14 cellular contexts compared by ENCODE assay signal in genomic region chr9:123550012-123550411, GRCh38.
DNase-seq lines count a peak whose midpoint lies in the region; ATAC-seq and TF ChIP-seq lines count a peak whose summit lies in the region.
"Had no signal": no experiment of that assay in that cellular context is flagged by ENCODE, and none has a peak within 500 bp of the region (broad histone marks: within the 10 kb centered on the region; RNA-seq: fewer than 3 reads in every experiment).

No MANE protein-coding gene starts in this region.

- no peak overlapping the region for H4K5ac ChIP-seq in mesendoderm (ENCODE audit: low read length)

- H3K4me1 ChIP-seq in HUES64 (ENCODE audit: insufficient read depth, low read length), result peaks cover 18% of the 10 kb centered on the region; the same call in 1 of the 2 replicates
- peaks cover 3% of the 10 kb centered on the region for H3K4me1 ChIP-seq in mesendoderm (ENCODE audit: control insufficient read depth, low read depth, low read length)
- H3K4me1 ChIP-seq in A673 (ENCODE audit: insufficient read depth, low read length, poor library complexity, severe bottlenecking), result no peaks in the 10 kb centered on the region

- BruUV-seq in A673 (replicated peaks; lab: Mats Ljungman, UMichigan), result no TSS peak

- H3K4me1 Mint-ChIP-seq in activated T-helper 17 cell treated with anti-CD3 and anti-CD28 coated beads, Interleukin-2, amount 50 U/mL, for 72 hours, result peaks cover 9% of the 10 kb centered on the region

- H3K27me3 ChIP-seq in HUES64 (ENCODE audit: insufficient read depth, low read length) (no peaks in the 10 kb centered on the region), mesendoderm (ENCODE audit: insufficient read depth, low read length, poor library complexity) (no peaks in the 10 kb centered on the region), A673 (replicated peaks; ENCODE audit: insufficient read depth, low read depth, low read length, poor library complexity) (no peaks in the 10 kb centered on the region)

- no peak for ATAC-seq in activated T-helper 17 cell treated with anti-CD3 and anti-CD28 coated beads, Interleukin-2, amount 50 U/mL, for 72 hours (replicated peaks)
- no peak for ATAC-seq in HG03175 (IDR thresholded peaks at IDR 0.05; ENCODE audit: unreplicated experiment)

- intact Hi-C loops in A673 (cut with micrococcal nuclease; ENCODE audit: unreplicated experiment), result no loop called here

- POLR2A ChIA-PET in A673 (lab: Charles Lee; ENCODE audit: low non-redundant PET), result no interaction called here

- H3K79me1 ChIP-seq in mesendoderm (ENCODE audit: low read length), result no peaks in the 10 kb centered on the region

- H3K4ac ChIP-seq in mesendoderm (ENCODE audit: low read depth, low read length), result no peak overlapping the region

- DNase-seq in NCI-H2107 treated with DMSO at 0.1 percent for 48 hours (lab: John Stamatoyannopoulos, UW; ENCODE audit: unreplicated experiment), result peak; percentile 57
- no peak for DNase-seq in NCI-H2107 (lab: John Stamatoyannopoulos, UW)
- DNase-seq in mesendoderm, result peak; percentile 49
- DNase-seq in germinal center (ENCODE audit: low spot score), result no peak
- no peak for DNase-seq in A673 (ENCODE audit: low spot score)
- DNase-seq: ACHN; activated CD4-positive, CD25-positive, alpha-beta regulatory T cell treated with anti-CD3 and anti-CD28 coated beads, Interleukin-2, amount 50 U/mL, for 72 hours; effector CD4-positive, alpha-beta T cell; foreskin fibroblast had no signal

- H3K4me2 ChIP-seq in mesendoderm (ENCODE audit: low read length), result no peak overlapping the region
- H3K4me2 ChIP-seq: KMS-11 had no signal

- H3K23ac ChIP-seq in mesendoderm (ENCODE audit: low read length), result no peak overlapping the region

- H3K4me3 ChIP-seq in HUES64 (ENCODE audit: low read length) (no peak overlapping the region), mesendoderm (ENCODE audit: low read length) (no peak overlapping the region), A673 (ENCODE audit: low read depth, low read length, poor library complexity, severe bottlenecking) (no peak overlapping the region)

- no peak overlapping the region for H4K8ac ChIP-seq in mesendoderm (ENCODE audit: low read depth, low read length)

- 0 out of 2 replicates have a peak overlapping the region, but pooled peaks have one; percentile 4 for H3K9ac ChIP-seq in HUES64 (ENCODE audit: low read depth, low read length)
- H3K9ac ChIP-seq in mesendoderm (ENCODE audit: low read length), result no peak overlapping the region
- H3K9ac ChIP-seq: KMS-11 had no signal

- no peak overlapping the region for H2BK5ac ChIP-seq in mesendoderm (ENCODE audit: low read length)

- H2AK5ac ChIP-seq in mesendoderm (ENCODE audit: low read length), result no peak overlapping the region

- H3K18ac ChIP-seq in mesendoderm (ENCODE audit: low read length), result no peak overlapping the region

- H3K4me3 Mint-ChIP-seq in activated T-helper 17 cell treated with anti-CD3 and anti-CD28 coated beads, Interleukin-2, amount 50 U/mL, for 72 hours, result peak overlapping the region; percentile 19
- H3K4me3 Mint-ChIP-seq: mesothelial cell of epicardium had no signal

- H3K36me3 Mint-ChIP-seq in activated T-helper 17 cell treated with anti-CD3 and anti-CD28 coated beads, Interleukin-2, amount 50 U/mL, for 72 hours (ENCODE audit: low read depth), result no peaks in the 10 kb centered on the region

- no peaks in the 10 kb centered on the region for H3K9me3 Mint-ChIP-seq in activated T-helper 17 cell treated with anti-CD3 and anti-CD28 coated beads, Interleukin-2, amount 50 U/mL, for 72 hours

- no peaks in the 10 kb centered on the region for H3K27me3 Mint-ChIP-seq in activated T-helper 17 cell treated with anti-CD3 and anti-CD28 coated beads, Interleukin-2, amount 50 U/mL, for 72 hours

- H2BK120ac ChIP-seq in mesendoderm (ENCODE audit: low read depth, low read length), result no peak overlapping the region

- H3K27ac Mint-ChIP-seq in activated T-helper 17 cell treated with anti-CD3 and anti-CD28 coated beads, Interleukin-2, amount 50 U/mL, for 72 hours, result peak overlapping the region; percentile 60
- H3K27ac Mint-ChIP-seq: mesothelial cell of epicardium had no signal

- H3K9me3 ChIP-seq in HUES64 (ENCODE audit: insufficient read depth, low read depth, low read length) (no peaks in the 10 kb centered on the region), A673 (ENCODE audit: low read depth, low read length, poor library complexity, severe bottlenecking) (no peaks in the 10 kb centered on the region)

- no peaks in the 10 kb centered on the region for H3K79me2 ChIP-seq in mesendoderm (ENCODE audit: control insufficient read depth, insufficient read depth, low read length)

- H3K36me3 ChIP-seq in HUES64 (ENCODE audit: insufficient read depth, low read length), result no peaks in the 10 kb centered on the region
- no peaks in the 10 kb centered on the region for H3K36me3 ChIP-seq in mesendoderm (ENCODE audit: control insufficient read depth, insufficient read depth, low read length)
- no peaks in the 10 kb centered on the region for H3K36me3 ChIP-seq in A673 (ENCODE audit: insufficient read depth, low read length, poor library complexity, severe bottlenecking)

- H3K56ac ChIP-seq in mesendoderm (ENCODE audit: low read length), result no peak overlapping the region

- CTCF ChIA-PET in A673 (lab: Charles Lee), result no interaction called here

- TF ChIP-seq CTCF in A673 (conservative IDR thresholded peaks at IDR 0.05; ENCODE audit: low read depth, low read length), result no peak

- no peak overlapping the region for H2BK15ac ChIP-seq in mesendoderm (replicated peaks; ENCODE audit: low read depth)

- 72% methylated on average over 3 of the region's 3 CpGs for WGBS in HUES64
- no CpG with 5 or more reads among the region's 3 CpGs for WGBS in mesendoderm (ENCODE audit: extremely low coverage, insufficient coverage, low lambda C conversion rate)

- H3K27ac ChIP-seq in HUES64 (ENCODE audit: low read depth, low read length), result no peak overlapping the region
- no peak overlapping the region for H3K27ac ChIP-seq in mesendoderm (ENCODE audit: low read depth, low read length)
- no peak overlapping the region for H3K27ac ChIP-seq in A673 (ENCODE audit: low read depth, low read length, poor library complexity, severe bottlenecking)
- H3K27ac ChIP-seq: KMS-11 had no signal

Comparison
In these comparisons a context has a peak if more than half of its experiments do, and no peak if none do; other contexts are left out.
1. DNase-seq: peak in NCI-H2107 treated with DMSO at 0.1 percent for 48 hours (single experiment) and mesendoderm (single experiment); none in NCI-H2107 (single experiment), germinal center (single experiment) and A673 (single experiment).